ENCODE assay signal across 1 cellular context in genomic region chr10:58513189-58514101, GRCh38.
TF ChIP-seq lines count a peak whose summit lies in the region.

No MANE protein-coding gene starts in this region.

TF ChIP-seq in SK-N-SH, 30 proteins besides CTCF, POLR2A, EP300 and RAD21 (continued from another document):
- TF ChIP-seq REST (IDR thresholded peaks at IDR 0.05; ENCODE audit: low read depth, low read length) (0 out of 2 replicates have a peak, but pooled peaks have one; percentile 2), NRF1 (IDR thresholded peaks at IDR 0.05; ENCODE audit: low read depth, low read length) (no peak), USF1 (IDR thresholded peaks at IDR 0.05; ENCODE audit: borderline replicate concordance, low read depth) (no peak)
